9 cellular contexts compared by ENCODE assay signal in genomic region chr15:72785452-72786243, GRCh38. TPM values are rescaled to one million over a fixed set of nuclear protein-coding genes. Genes with fewer than 3 reads are reported as not detected.
DNase-seq lines count a peak whose midpoint lies in the region; ATAC-seq and TF ChIP-seq lines count a peak whose summit lies in the region.
"Had no signal": no experiment of that assay in that cellular context is flagged by ENCODE, and none has a peak within 500 bp of the region (broad histone marks: within the 10 kb centered on the region; RNA-seq: fewer than 3 reads in every experiment).

No MANE protein-coding gene starts in this region.

- H3K27me3 ChIP-seq in KMS-11 (ENCODE audit: insufficient read depth, low read depth) = no peaks in the 10 kb centered on the region
- no peaks in the 10 kb centered on the region for H3K27me3 ChIP-seq in MG63
- H3K27me3 ChIP-seq: ovary had no signal

- H3K4me3 ChIP-seq in KMS-11 (IDR thresholded peaks at IDR 0.05; ENCODE audit: insufficient read depth, low read depth, low read length) (no peak overlapping the region), MG63 (no peak overlapping the region)
- H3K4me3 ChIP-seq: ovary had no signal

- peaks cover 54% of the 10 kb centered on the region for H3K4me1 ChIP-seq in KMS-11 (ENCODE audit: low read depth, poor library complexity, severe bottlenecking)

- H3K27ac ChIP-seq in KMS-11 = peak overlapping the region; percentile 90

- H3K9me3 ChIP-seq in MG63 = no peaks in the 10 kb centered on the region
- H3K9me3 ChIP-seq: ovary had no signal

- no peaks in the 10 kb centered on the region for H4K20me1 ChIP-seq in KMS-11 (ENCODE audit: insufficient read depth)

- no peaks in the 10 kb centered on the region for H3K36me3 ChIP-seq in KMS-11 (ENCODE audit: insufficient read depth)
- peaks cover 13% of the 10 kb centered on the region; the same call in 1 of the 2 replicates for H3K36me3 ChIP-seq in MG63
- H3K36me3 ChIP-seq: ovary had no signal

- ATAC-seq in GM18520 (IDR thresholded peaks at IDR 0.05; ENCODE audit: unreplicated experiment) (no peak), HG02642 (IDR thresholded peaks at IDR 0.05; ENCODE audit: poor library complexity, unreplicated experiment) (no peak)

- H3K9ac ChIP-seq in KMS-11 = peak overlapping the region; percentile 95; the same call in 1 of the 2 replicates

- peak overlapping the region; percentile 87 for H2AFZ ChIP-seq in KMS-11 (ENCODE audit: low read depth)

- peak overlapping the region; percentile 88 for H3K4me2 ChIP-seq in KMS-11

- peak; percentile 34 for DNase-seq in activated CD8-positive, alpha-beta memory T cell treated with anti-CD3 and anti-CD28 coated beads, Interleukin-2, amount 50 U/mL, for 4 hours
- DNase-seq in glomerular visceral epithelial cell (ENCODE audit: extremely low spot score) (peak; percentile 63), NCI-H1417 (lab: John Stamatoyannopoulos, UW) (no peak), MG63 (no peak)
- DNase-seq in stimulated activated CD8-positive, alpha-beta memory T cell treated with anti-CD3 and anti-CD28 coated beads, Interleukin-4, amount 100 ng/mL, for 48 hours = peak; percentile 74

- peaks cover 28% of the 10 kb centered on the region for H3K79me2 ChIP-seq in KMS-11 (ENCODE audit: insufficient read depth, low read depth)

- no peak for TF ChIP-seq CTCF in KMS-11 (conservative IDR thresholded peaks at IDR 0.05; ENCODE audit: low read depth, low read length)

RNA-seq across cellular contexts. Expression of gene ADPGK, which starts 2.1 kb away (rescaled TPM):
- 69.4 and 78.8 TPM in 2 replicates for total RNA-seq in MG63 (2014; rRNA removed; shearing (Covaris generic); ENCODE audit: low replicate concordance)

Comparison
In these comparisons a context has a peak if more than half of its experiments do, and no peak if none do; other contexts are left out.
1. DNase-seq: peak in activated CD8-positive, alpha-beta memory T cell treated with anti-CD3 and anti-CD28 coated beads, Interleukin-2, amount 50 U/mL, for 4 hours (single experiment), glomerular visceral epithelial cell (single experiment) and stimulated activated CD8-positive, alpha-beta memory T cell treated with anti-CD3 and anti-CD28 coated beads, Interleukin-4, amount 100 ng/mL, for 48 hours (single experiment); none in NCI-H1417 (0 of 3) and MG63 (single experiment).